In the genomic region with DNA sequence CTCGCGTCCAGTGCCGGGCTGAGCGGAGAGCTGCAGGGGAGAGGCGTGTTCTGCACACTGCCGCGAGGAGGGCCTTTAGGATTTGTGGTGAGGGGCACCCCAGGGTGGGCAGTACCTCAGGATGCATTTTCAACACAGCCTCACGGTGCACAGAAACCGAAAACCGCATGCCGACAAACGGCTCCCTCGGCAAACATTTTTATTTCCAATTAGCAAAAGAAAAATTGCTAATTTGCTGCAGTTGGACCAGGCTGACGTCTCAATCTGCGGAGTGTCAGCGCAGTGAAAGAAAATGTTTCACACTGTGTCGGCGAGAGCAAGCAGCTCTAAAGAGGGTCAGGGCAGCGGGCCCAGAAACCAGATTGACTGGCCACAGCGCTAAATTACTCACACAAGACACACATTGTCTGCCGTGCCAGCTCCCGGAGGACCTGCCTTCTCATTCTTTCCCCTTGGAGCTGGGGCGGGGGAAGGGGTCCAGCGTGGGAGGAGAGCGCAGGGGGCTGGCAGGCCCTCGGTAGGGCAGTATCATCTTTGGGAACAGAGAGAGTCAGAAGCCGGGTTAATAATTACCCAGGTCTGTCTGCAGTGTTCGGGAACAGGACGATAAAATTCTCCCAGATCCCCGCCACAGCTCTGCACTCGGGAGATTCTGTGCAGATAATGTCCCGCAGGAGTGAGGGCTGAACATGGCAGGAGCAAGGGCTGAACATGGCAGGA, we compare ENCODE assay signal across 8 cellular contexts.
DNase-seq lines count a peak whose midpoint lies in the region; ATAC-seq and TF ChIP-seq lines count a peak whose summit lies in the region.

No MANE protein-coding gene starts in this region.

- in situ Hi-C loops in SK-MEL-5 (cut with HindIII; ENCODE audit: low pct_unique_long_range_greater_than_20kb, low sequenced_read_pairs), result no loop called here

- H3K36me3 Mint-ChIP-seq in nephron (ENCODE audit: low read depth), result no peaks in the 10 kb centered on the region

- peak; percentile 45 for DNase-seq in AG08395 (ENCODE audit: low spot score)
- peak; percentile 16 for DNase-seq in SK-MEL-5 (ENCODE audit: low read depth, low spot score)
- peak; percentile 26 for DNase-seq in foreskin melanocyte
- no peak for DNase-seq in activated effector memory CD4-positive, alpha-beta T cell treated with anti-CD3 and anti-CD28 coated beads, Interleukin-2, amount 50 U/mL, for 16 hours
- DNase-seq in DMS 273 treated with DMSO at 0.1 percent for 48 hours (lab: John Stamatoyannopoulos, UW), result no peak
- no peak for DNase-seq in germinal center (ENCODE audit: low spot score)

- peaks cover 41% of the 10 kb centered on the region for H3K4me1 Mint-ChIP-seq in nephron

- no peaks in the 10 kb centered on the region for H3K9me3 Mint-ChIP-seq in nephron

- no peak for ATAC-seq in HG02938 (IDR thresholded peaks at IDR 0.05; ENCODE audit: unreplicated experiment)

- H3K27ac Mint-ChIP-seq in nephron, result peak overlapping the region; percentile 53 to 76 (median 63)

- H3K27me3 Mint-ChIP-seq in nephron (ENCODE audit: low read depth), result peaks cover 81% of the 10 kb centered on the region

- no peak for TF ChIP-seq CTCF in nephron (IDR thresholded peaks at IDR 0.05; ENCODE audit: unreplicated experiment in 3 of 3)

- H3K4me3 Mint-ChIP-seq in nephron, result peak overlapping the region; percentile 7 to 57 (median 30)

Comparison
In these comparisons a context has a peak if more than half of its experiments do, and no peak if none do; other contexts are left out.
1. DNase-seq: peak in AG08395 (single experiment), SK-MEL-5 (single experiment) and foreskin melanocyte (single experiment); none in activated effector memory CD4-positive, alpha-beta T cell treated with anti-CD3 and anti-CD28 coated beads, Interleukin-2, amount 50 U/mL, for 16 hours (single experiment), DMS 273 treated with DMSO at 0.1 percent for 48 hours (single experiment) and germinal center (single experiment).